2 cellular contexts compared by ENCODE assay signal in the genomic region with DNA sequence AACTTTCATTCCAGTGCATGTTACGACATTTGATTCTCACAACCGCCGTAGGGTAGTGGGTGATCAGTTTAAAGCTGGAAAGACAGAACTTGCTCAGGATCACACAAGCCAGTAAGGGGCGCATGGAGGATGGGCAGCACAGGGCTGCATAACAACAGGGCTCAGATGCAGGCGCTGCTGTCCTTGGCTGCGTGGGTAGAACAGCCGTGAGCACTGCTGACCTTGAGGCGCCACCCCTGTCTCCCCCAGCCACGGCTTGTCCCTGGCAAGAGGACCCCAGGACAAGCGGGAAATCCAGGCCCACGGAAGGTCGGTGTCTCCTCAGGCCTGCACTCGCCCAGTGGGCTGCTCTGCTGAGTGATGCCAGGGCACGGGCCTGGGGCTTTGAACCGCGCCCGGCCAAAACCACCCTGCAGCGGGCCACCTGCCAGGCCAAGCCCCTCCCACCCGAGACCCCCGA.
TF ChIP-seq lines count a peak whose summit lies in the region.

No MANE protein-coding gene starts in this region.

TF ChIP-seq in HEK293, 187 proteins besides CTCF, POLR2A, EP300 and RAD21:
- TF ChIP-seq, protein P1, sequence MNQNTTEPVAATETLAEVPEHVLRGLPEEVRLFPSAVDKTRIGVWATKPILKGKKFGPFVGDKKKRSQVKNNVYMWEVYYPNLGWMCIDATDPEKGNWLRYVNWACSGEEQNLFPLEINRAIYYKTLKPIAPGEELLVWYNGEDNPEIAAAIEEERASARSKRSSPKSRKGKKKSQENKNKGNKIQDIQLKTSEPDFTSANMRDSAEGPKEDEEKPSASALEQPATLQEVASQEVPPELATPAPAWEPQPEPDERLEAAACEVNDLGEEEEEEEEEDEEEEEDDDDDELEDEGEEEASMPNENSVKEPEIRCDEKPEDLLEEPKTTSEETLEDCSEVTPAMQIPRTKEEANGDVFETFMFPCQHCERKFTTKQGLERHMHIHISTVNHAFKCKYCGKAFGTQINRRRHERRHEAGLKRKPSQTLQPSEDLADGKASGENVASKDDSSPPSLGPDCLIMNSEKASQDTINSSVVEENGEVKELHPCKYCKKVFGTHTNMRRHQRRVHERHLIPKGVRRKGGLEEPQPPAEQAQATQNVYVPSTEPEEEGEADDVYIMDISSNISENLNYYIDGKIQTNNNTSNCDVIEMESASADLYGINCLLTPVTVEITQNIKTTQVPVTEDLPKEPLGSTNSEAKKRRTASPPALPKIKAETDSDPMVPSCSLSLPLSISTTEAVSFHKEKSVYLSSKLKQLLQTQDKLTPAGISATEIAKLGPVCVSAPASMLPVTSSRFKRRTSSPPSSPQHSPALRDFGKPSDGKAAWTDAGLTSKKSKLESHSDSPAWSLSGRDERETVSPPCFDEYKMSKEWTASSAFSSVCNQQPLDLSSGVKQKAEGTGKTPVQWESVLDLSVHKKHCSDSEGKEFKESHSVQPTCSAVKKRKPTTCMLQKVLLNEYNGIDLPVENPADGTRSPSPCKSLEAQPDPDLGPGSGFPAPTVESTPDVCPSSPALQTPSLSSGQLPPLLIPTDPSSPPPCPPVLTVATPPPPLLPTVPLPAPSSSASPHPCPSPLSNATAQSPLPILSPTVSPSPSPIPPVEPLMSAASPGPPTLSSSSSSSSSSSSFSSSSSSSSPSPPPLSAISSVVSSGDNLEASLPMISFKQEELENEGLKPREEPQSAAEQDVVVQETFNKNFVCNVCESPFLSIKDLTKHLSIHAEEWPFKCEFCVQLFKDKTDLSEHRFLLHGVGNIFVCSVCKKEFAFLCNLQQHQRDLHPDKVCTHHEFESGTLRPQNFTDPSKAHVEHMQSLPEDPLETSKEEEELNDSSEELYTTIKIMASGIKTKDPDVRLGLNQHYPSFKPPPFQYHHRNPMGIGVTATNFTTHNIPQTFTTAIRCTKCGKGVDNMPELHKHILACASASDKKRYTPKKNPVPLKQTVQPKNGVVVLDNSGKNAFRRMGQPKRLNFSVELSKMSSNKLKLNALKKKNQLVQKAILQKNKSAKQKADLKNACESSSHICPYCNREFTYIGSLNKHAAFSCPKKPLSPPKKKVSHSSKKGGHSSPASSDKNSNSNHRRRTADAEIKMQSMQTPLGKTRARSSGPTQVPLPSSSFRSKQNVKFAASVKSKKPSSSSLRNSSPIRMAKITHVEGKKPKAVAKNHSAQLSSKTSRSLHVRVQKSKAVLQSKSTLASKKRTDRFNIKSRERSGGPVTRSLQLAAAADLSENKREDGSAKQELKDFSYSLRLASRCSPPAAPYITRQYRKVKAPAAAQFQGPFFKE (tag by site-specific recombination; IDR thresholded peaks at IDR 0.05; ENCODE audit: borderline replicate concordance), result no peak
- no peak for TF ChIP-seq ZNF658 (tag by site-specific recombination; IDR thresholded peaks at IDR 0.05)
- TF ChIP-seq ZNF600 (tag by site-specific recombination; IDR thresholded peaks at IDR 0.05), result 0 out of 2 replicates have a peak, but pooled peaks have one; percentile 19

TF ChIP-seq in H1, 55 proteins besides CTCF, POLR2A, EP300 and RAD21:
- TF ChIP-seq ZNF274 (IDR thresholded peaks at IDR 0.05; ENCODE audit: borderline replicate concordance, extremely low read depth, low read length) (no peak), NANOG (IDR thresholded peaks at IDR 0.05; ENCODE audit: insufficient read depth, low read depth, low read length, poor library complexity, severe bottlenecking) (no peak), HDAC2 (IDR thresholded peaks at IDR 0.05; ENCODE audit: borderline replicate concordance in 1 of 2, low read depth in 2 of 2, low read length in 2 of 2) (peak in 1 of 2 experiments; percentile 4; a peak in 1 of 4 replicates), CREB1 (IDR thresholded peaks at IDR 0.05) (no peak), JUN (IDR thresholded peaks at IDR 0.05; ENCODE audit: low read depth, low read length) (no peak), SP1 (IDR thresholded peaks at IDR 0.05; ENCODE audit: low read depth, low read length) (0 out of 2 replicates have a peak, but pooled peaks have one; percentile 41), TBP (IDR thresholded peaks at IDR 0.05; ENCODE audit: low read depth, low read length) (no peak), KDM4A (IDR thresholded peaks at IDR 0.05; ENCODE audit: low read depth, low read length, severe bottlenecking) (peak; percentile 27)
- TF ChIP-seq, protein P2, sequence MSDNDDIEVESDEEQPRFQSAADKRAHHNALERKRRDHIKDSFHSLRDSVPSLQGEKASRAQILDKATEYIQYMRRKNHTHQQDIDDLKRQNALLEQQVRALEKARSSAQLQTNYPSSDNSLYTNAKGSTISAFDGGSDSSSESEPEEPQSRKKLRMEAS (IDR thresholded peaks at IDR 0.05), result peak; percentile 27; the same call in 1 of the 2 replicates
